ENCODE assay signal across 28 cellular contexts in genomic region chr18:37487400-37487831, GRCh38.
DNase-seq lines count a peak whose midpoint lies in the region; TF ChIP-seq lines count a peak whose summit lies in the region.
"Had no signal": no experiment of that assay in that cellular context is flagged by ENCODE, and none has a peak within 500 bp of the region (broad histone marks: within the 10 kb centered on the region; RNA-seq: fewer than 3 reads in every experiment).

No MANE protein-coding gene starts in this region.

- no peak for TF ChIP-seq CTCF in glutamatergic neuron (IDR thresholded peaks at IDR 0.05; ENCODE audit: partially characterized antibody, unreplicated experiment)
- no peak for TF ChIP-seq CTCF in tibial artery (IDR thresholded peaks at IDR 0.05)

- peaks cover 16% of the 10 kb centered on the region for H3K9me3 Mint-ChIP-seq in glutamatergic neuron (ENCODE audit: unreplicated experiment)
- H3K9me3 Mint-ChIP-seq: activated T-helper 2 cell treated with anti-CD3 and anti-CD28 coated beads, Interferon-gamma antibody, Interleukin-2, Interleukin-4, amounts not matched to agents 10 μg/mL and 5 μg/mL and 100 μg/mL, durations not matched to agents 14 hours and 24 hours and 36 hours had no signal

- DNase-seq in NCI-H2227 treated with DMSO at 0.1 percent for 48 hours (lab: John Stamatoyannopoulos, UW) (peak; percentile 30), glutamatergic neuron (peak; percentile 50), retina (peak; percentile 63), 8988T (no peak), tibial artery (no peak), COR-L47 (lab: John Stamatoyannopoulos, UW) (no peak)
- DNase-seq: activated CD4-positive, alpha-beta T cell treated with anti-CD3 and anti-CD28 coated beads, Interleukin-2, amount 10 ng/mL, durations not matched to agents 24 days and 14 days; activated CD8-positive, alpha-beta memory T cell treated with anti-CD3 and anti-CD28 coated beads for 24 hours; activated T-cell treated with anti-CD3 and anti-CD28 coated beads for 4 hours; anterior cingulate cortex; C1 segment of cervical spinal cord; Caco-2; colonic mucosa; effector memory CD8-positive, alpha-beta T cell; foreskin keratinocyte; Kasumi-1; mammary epithelial cell; NCI-H1417 treated with DMSO at 0.1 percent for 48 hours; NCI-H2081; NCI-H446; sigmoid colon; stimulated activated CD4-positive, alpha-beta T cell treated with anti-CD3 and anti-CD28 coated beads, Interleukin-12 subunit alpha, Interleukin-12 subunit beta, amount 100 ng/mL, for 4 hours; stimulated activated CD4-positive, alpha-beta T cell treated with anti-CD3 and anti-CD28 coated beads, Interleukin-4, amount 100 ng/mL, for 1 hour; stomach; thyroid gland had no signal

- H3K4me1 ChIP-seq in tibial artery: peaks cover 0 to 11% (median 7%) of the 10 kb centered on the region in 4 donors
- H3K4me1 ChIP-seq: Caco-2, colonic mucosa, foreskin keratinocyte had no signal

- peaks cover 45% of the 10 kb centered on the region for H3K4me1 Mint-ChIP-seq in glutamatergic neuron (ENCODE audit: low read depth, unreplicated experiment)
- H3K4me1 Mint-ChIP-seq: activated CD4-positive, alpha-beta T cell treated with anti-CD3 and anti-CD28 coated beads, Interleukin-2, amount 10 ng/mL, durations not matched to agents 24 days and 14 days had no signal

- peaks cover 0 to 93% of the 10 kb centered on the region in 2 donors for H3K27me3 ChIP-seq in tibial artery

- H3K4me3 ChIP-seq in tibial artery: no peak overlapping the region
- H3K4me3 ChIP-seq: colonic mucosa, sigmoid colon, stomach, thyroid gland had no signal

- H3K36me3 Mint-ChIP-seq in glutamatergic neuron (ENCODE audit: unreplicated experiment): no peaks in the 10 kb centered on the region
- H3K36me3 Mint-ChIP-seq: activated naive CD8-positive, alpha-beta T cell had no signal

- no peaks in the 10 kb centered on the region for H3K9me3 ChIP-seq in tibial artery
- H3K9me3 ChIP-seq: Caco-2, colonic mucosa, sigmoid colon, stomach, thyroid gland had no signal

- intact Hi-C loops in tibial artery (cut with DNase I; ENCODE audit: low total_unique reads): no loop called here

- H3K27ac ChIP-seq in cingulate gyrus (ENCODE audit: low read depth, low read length): peak overlapping the region; percentile 56
- no peak overlapping the region for H3K27ac ChIP-seq in tibial artery
- H3K27ac ChIP-seq: colonic mucosa, foreskin keratinocyte, sigmoid colon, stomach, thyroid gland had no signal

- no peak overlapping the region for H3K27ac Mint-ChIP-seq in glutamatergic neuron (ENCODE audit: unreplicated experiment)
- H3K27ac Mint-ChIP-seq: activated CD4-positive, alpha-beta T cell treated with anti-CD3 and anti-CD28 coated beads, Interleukin-2, amount 10 ng/mL, durations not matched to agents 24 days and 14 days; activated naive CD8-positive, alpha-beta T cell; activated T-helper 2 cell treated with anti-CD3 and anti-CD28 coated beads, Interferon-gamma antibody, Interleukin-2, Interleukin-4, amounts not matched to agents 10 μg/mL and 5 μg/mL and 100 μg/mL, durations not matched to agents 14 hours and 24 hours and 36 hours; effector memory CD8-positive, alpha-beta T cell had no signal

- H3K27me3 Mint-ChIP-seq in glutamatergic neuron (ENCODE audit: unreplicated experiment): peaks cover 19% of the 10 kb centered on the region

- no peak overlapping the region for H3K4me3 Mint-ChIP-seq in glutamatergic neuron (ENCODE audit: unreplicated experiment)
- H3K4me3 Mint-ChIP-seq: activated CD4-positive, alpha-beta T cell treated with anti-CD3 and anti-CD28 coated beads, Interleukin-2, amount 10 ng/mL, durations not matched to agents 24 days and 14 days; activated naive CD8-positive, alpha-beta T cell; effector memory CD8-positive, alpha-beta T cell had no signal

- H3K36me3 ChIP-seq in tibial artery: no peaks in the 10 kb centered on the region
- H3K36me3 ChIP-seq: colonic mucosa, sigmoid colon, stomach, thyroid gland had no signal

Comparison
In these comparisons a context has a peak if more than half of its experiments do, and no peak if none do; other contexts are left out.
1. DNase-seq: peak in NCI-H2227 treated with DMSO at 0.1 percent for 48 hours (single experiment), glutamatergic neuron (single experiment) and retina (single experiment); none in 8988T (single experiment), tibial artery (0 of 2) and COR-L47 (single experiment).